20 cellular contexts compared by ENCODE assay signal in genomic region chr5:151622367-151623097, GRCh38. TPM values are rescaled to one million over a fixed set of nuclear protein-coding genes. Genes with fewer than 3 reads are reported as not detected.
A peak's percentile ranks its signal among the peaks of the same experiment; 100 is the strongest.
DNase-seq lines count a peak whose midpoint lies in the region; ATAC-seq, FAIRE-seq and TF ChIP-seq lines count a peak whose summit lies in the region.
"Had no signal": no experiment of that assay in that cellular context is flagged by ENCODE, and none has a peak within 500 bp of the region (broad histone marks: within the 10 kb centered on the region; RNA-seq: fewer than 3 reads in every experiment).

No MANE protein-coding gene starts in this region.

- peaks cover 14% of the 10 kb centered on the region for H3K4me1 Mint-ChIP-seq in astrocyte (ENCODE audit: low read depth, unreplicated experiment)
- H3K4me1 Mint-ChIP-seq in chondrocyte (ENCODE audit: low read depth) = peaks cover 70% of the 10 kb centered on the region
- H3K4me1 Mint-ChIP-seq: activated CD4-positive, alpha-beta memory T cell treated with anti-CD3 and anti-CD28 coated beads, Interleukin-2, amount 10 ng/mL, durations not matched to agents 7 days and 5 days had no signal

- H3K23ac ChIP-seq in mesenchymal stem cell (ENCODE audit: low read length in 2 of 2) = no peak overlapping the region

- peaks cover 3% of the 10 kb centered on the region for H3K9me3 ChIP-seq in astrocyte (ENCODE audit: insufficient read depth, low read depth, low read length)
- no peaks in the 10 kb centered on the region for H3K9me3 ChIP-seq in mesenchymal stem cell (ENCODE audit: control insufficient read depth, low read length)
- H3K9me3 ChIP-seq: left lung, ovary, Peyer's patch, tibial nerve had no signal

- H3K36me3 ChIP-seq in astrocyte (ENCODE audit: insufficient read depth, low read length) (no peaks in the 10 kb centered on the region), mesenchymal stem cell (ENCODE audit: control insufficient read depth in 1 of 2, insufficient read depth in 2 of 2, low read depth in 1 of 2, low read length in 2 of 2) (no peaks in the 10 kb centered on the region)
- H3K36me3 ChIP-seq: BLaER1 treated with 17β-estradiol and CSF1 and Interleukin-3, amounts not matched to agents 10 nM and 100 nM; left lung; ovary; Peyer's patch; tibial nerve had no signal

- H3K36me3 Mint-ChIP-seq in astrocyte (ENCODE audit: low read depth, unreplicated experiment) = no peaks in the 10 kb centered on the region
- H3K36me3 Mint-ChIP-seq in chondrocyte (ENCODE audit: low read depth) = no peaks in the 10 kb centered on the region

- no peak overlapping the region for H2AFZ ChIP-seq in astrocyte (ENCODE audit: low read depth, low read length)
- no peak overlapping the region for H2AFZ ChIP-seq in mesenchymal stem cell (ENCODE audit: low read depth, low read length)

- no peak overlapping the region for H4K8ac ChIP-seq in mesenchymal stem cell (ENCODE audit: low read length)

- H3K27me3 ChIP-seq in astrocyte (ENCODE audit: insufficient read depth, low read length) = peaks cover 4% of the 10 kb centered on the region
- peaks cover 0 to 45% of the 10 kb centered on the region in 2 experiments for H3K27me3 ChIP-seq in mesenchymal stem cell (ENCODE audit: control insufficient read depth in 1 of 2, insufficient read depth in 1 of 2, low read length in 2 of 2)
- H3K27me3 ChIP-seq: BLaER1 treated with 17β-estradiol and CSF1 and Interleukin-3, amounts not matched to agents 10 nM and 100 nM; ovary; Peyer's patch; tibial nerve had no signal

- in situ Hi-C loops in G401 (cut with HindIII; ENCODE audit: low sequenced_read_pairs) = no loop called here

- H2BK12ac ChIP-seq in mesenchymal stem cell (ENCODE audit: low read length in 2 of 2) = no peak overlapping the region

- H4K20me1 ChIP-seq in astrocyte (ENCODE audit: insufficient read depth, low read length) = no peaks in the 10 kb centered on the region
- H4K20me1 ChIP-seq: BLaER1 treated with 17β-estradiol and CSF1 and Interleukin-3, amounts not matched to agents 10 nM and 100 nM had no signal

- POLR2A ChIA-PET in HEK293T (lab: Yijun Ruan, JAX) = no interaction called here

- no peak overlapping the region for H3K4ac ChIP-seq in mesenchymal stem cell (ENCODE audit: low read depth in 1 of 2, low read length in 2 of 2)

- CTCF ChIA-PET in HEK293T (lab: Yijun Ruan, JAX) = interaction anchor here (0.6 kb wide), 1 partner anchor 99 kb away, joined by 3 read pairs; no protein-coding TSS in a partner anchor

- no peaks in the 10 kb centered on the region for H3K79me1 ChIP-seq in mesenchymal stem cell (replicated peaks; ENCODE audit: low read length, poor library complexity, severe bottlenecking)

- DNase-seq in G401 (ENCODE audit: low spot score) (peak; percentile 50), NCI-H1436 treated with DMSO at 0.1 percent for 48 hours (lab: John Stamatoyannopoulos, UW) (peak; percentile 66), astrocyte (ENCODE audit: low read depth) (peak; percentile 4), mesenchymal stem cell (no peak), chondrocyte (ENCODE audit: low spot score) (no peak), HEK293T (ENCODE audit: extremely low spot score) (no peak)
- DNase-seq: activated CD4-positive, alpha-beta memory T cell treated with anti-CD3 and anti-CD28 coated beads, Interleukin-2, amount 10 ng/mL, durations not matched to agents 7 days and 5 days; activated T-cell treated with anti-CD3 and anti-CD28 coated beads, Interleukin-2, amount 50 U/mL, for 72 hours; central memory CD4-positive, alpha-beta T cell; effector memory CD4-positive, alpha-beta T cell; left lung; NCI-H1048; ovary; Peyer's patch; SW 1271 had no signal

- H3K4me1 ChIP-seq in astrocyte (ENCODE audit: insufficient read depth, low read length) = peaks cover 10% of the 10 kb centered on the region
- peaks cover 16% of the 10 kb centered on the region for H3K4me1 ChIP-seq in mesenchymal stem cell (ENCODE audit: control insufficient read depth, insufficient read depth, low read depth, low read length)
- H3K4me1 ChIP-seq: left lung, Peyer's patch had no signal

- H3K9ac ChIP-seq in astrocyte (ENCODE audit: low read length) = no peak overlapping the region
- H3K9ac ChIP-seq in mesenchymal stem cell (ENCODE audit: low read length) = no peak overlapping the region
- H3K9ac ChIP-seq: BLaER1 treated with 17β-estradiol and CSF1 and Interleukin-3, amounts not matched to agents 10 nM and 100 nM had no signal

- peak overlapping the region in 1 of 2 experiments; percentile 16 for H3K14ac ChIP-seq in mesenchymal stem cell (ENCODE audit: low read length in 2 of 2)

- H2BK120ac ChIP-seq in mesenchymal stem cell (ENCODE audit: low read depth, low read length) = no peak overlapping the region

- H3K4me2 ChIP-seq in astrocyte (ENCODE audit: low read length) = no peak overlapping the region
- H3K4me2 ChIP-seq in mesenchymal stem cell (ENCODE audit: low read length, poor library complexity, severe bottlenecking) = no peak overlapping the region
- H3K4me2 ChIP-seq: smooth muscle cell had no signal

- no peaks in the 10 kb centered on the region for H3K9me3 Mint-ChIP-seq in astrocyte (ENCODE audit: unreplicated experiment)
- H3K9me3 Mint-ChIP-seq in chondrocyte (ENCODE audit: low read depth) = peaks cover 3% of the 10 kb centered on the region
- H3K9me3 Mint-ChIP-seq: activated CD4-positive, alpha-beta memory T cell treated with anti-CD3 and anti-CD28 coated beads, Interleukin-2, amount 10 ng/mL, durations not matched to agents 7 days and 5 days; activated T-cell treated with anti-CD3 and anti-CD28 coated beads, Interleukin-2, amount 50 U/mL, for 72 hours had no signal

- no peak for TF ChIP-seq CTCF in astrocyte (IDR thresholded peaks at IDR 0.05; ENCODE audit: insufficient read depth, low read depth, low read length)
- TF ChIP-seq CTCF in chondrocyte (IDR thresholded peaks at IDR 0.05) = no peak

- FAIRE-seq in astrocyte (lab: Jason Lieb, UNC) = no peak

- H2BK5ac ChIP-seq in mesenchymal stem cell (ENCODE audit: low read depth, low read length, poor library complexity, severe bottlenecking) = no peak overlapping the region

- H2BK15ac ChIP-seq in mesenchymal stem cell (ENCODE audit: low read depth, poor library complexity, severe bottlenecking) = no peak overlapping the region

- H3K27ac Mint-ChIP-seq in astrocyte (ENCODE audit: unreplicated experiment) (no peak overlapping the region), chondrocyte (ENCODE audit: unreplicated experiment) (no peak overlapping the region)
- H3K27ac Mint-ChIP-seq: activated CD4-positive, alpha-beta memory T cell treated with anti-CD3 and anti-CD28 coated beads, Interleukin-2, amount 10 ng/mL, durations not matched to agents 7 days and 5 days; activated T-cell treated with anti-CD3 and anti-CD28 coated beads, Interleukin-2, amount 50 U/mL, for 72 hours had no signal

- no peaks in the 10 kb centered on the region for H3K79me2 ChIP-seq in astrocyte (ENCODE audit: insufficient read depth, low read length)

- peaks cover 19% of the 10 kb centered on the region for H3K27me3 Mint-ChIP-seq in astrocyte (ENCODE audit: low read depth, unreplicated experiment)
- H3K27me3 Mint-ChIP-seq in chondrocyte (ENCODE audit: low read depth) = no peaks in the 10 kb centered on the region

- 83% methylated on average over 12 of the region's 12 CpGs for WGBS in mesenchymal stem cell

- H3K4me3 Mint-ChIP-seq in astrocyte (ENCODE audit: unreplicated experiment) (no peak overlapping the region), chondrocyte (ENCODE audit: unreplicated experiment) (no peak overlapping the region)
- H3K4me3 Mint-ChIP-seq: activated CD4-positive, alpha-beta memory T cell treated with anti-CD3 and anti-CD28 coated beads, Interleukin-2, amount 10 ng/mL, durations not matched to agents 7 days and 5 days; activated T-cell treated with anti-CD3 and anti-CD28 coated beads, Interleukin-2, amount 50 U/mL, for 72 hours had no signal

- H3K18ac ChIP-seq in mesenchymal stem cell (ENCODE audit: low read depth in 1 of 2, low read length in 2 of 2) = no peak overlapping the region

- H3K27ac ChIP-seq in astrocyte (ENCODE audit: low read depth, low read length) (no peak overlapping the region), mesenchymal stem cell (ENCODE audit: low read length, poor library complexity, severe bottlenecking) (no peak overlapping the region)
- H3K27ac ChIP-seq: BLaER1 treated with 17β-estradiol and CSF1 and Interleukin-3, amounts not matched to agents 10 nM and 100 nM; HL-60; left lung; ovary; Peyer's patch; tibial nerve had no signal

- no peak overlapping the region for H4K91ac ChIP-seq in mesenchymal stem cell (ENCODE audit: low read length)

- H2AK5ac ChIP-seq in mesenchymal stem cell (ENCODE audit: low read length, severe bottlenecking) = peak overlapping the region; percentile 47

- no peak for ATAC-seq in GM19467 (IDR thresholded peaks at IDR 0.05; ENCODE audit: unreplicated experiment)
- ATAC-seq: activated T-cell treated with anti-CD3 and anti-CD28 coated beads, Interleukin-2, amount 50 U/mL, for 72 hours; left lung had no signal

- no peak overlapping the region for H3K4me3 ChIP-seq in astrocyte (ENCODE audit: insufficient read depth, low read depth, low read length)
- H3K4me3 ChIP-seq in mesenchymal stem cell (ENCODE audit: insufficient read depth in 1 of 2, low read depth in 1 of 2, low read length in 2 of 2) = no peak overlapping the region
- H3K4me3 ChIP-seq: BLaER1 treated with 17β-estradiol and CSF1 and Interleukin-3, amounts not matched to agents 10 nM and 100 nM; left lung; ovary; Peyer's patch; smooth muscle cell; tibial nerve had no signal

TF ChIP-seq in HEK293T, 16 proteins besides CTCF, POLR2A, EP300 and RAD21 (continues in another document):
- TF ChIP-seq HDGF (IDR thresholded peaks at IDR 0.05; ENCODE audit: borderline replicate concordance) = no peak
- no peak for TF ChIP-seq FOXK2 (IDR thresholded peaks at IDR 0.05)
- no peak for TF ChIP-seq CTBP1 (IDR thresholded peaks at IDR 0.05; ENCODE audit: borderline replicate concordance)
- TF ChIP-seq ELF4 (IDR thresholded peaks at IDR 0.05) = no peak
- no peak for TF ChIP-seq LEF1 (IDR thresholded peaks at IDR 0.05; ENCODE audit: borderline replicate concordance)
- no peak for TF ChIP-seq TARDBP (IDR thresholded peaks at IDR 0.05)
- no peak for TF ChIP-seq ARNT (IDR thresholded peaks at IDR 0.05)
- no peak for TF ChIP-seq FOXA1 (IDR thresholded peaks at IDR 0.05)
- no peak for TF ChIP-seq FOXM1 (IDR thresholded peaks at IDR 0.05; ENCODE audit: borderline replicate concordance)
- TF ChIP-seq SP1 (IDR thresholded peaks at IDR 0.05) = no peak
- no peak for TF ChIP-seq SUZ12 (IDR thresholded peaks at IDR 0.05)

RNA-seq across cellular contexts. Expression of gene FAT2, which starts 31.4 kb away (rescaled TPM):
- total RNA-seq in G401 (2014; rRNA removed; shearing (Covaris generic)) = not detected in 2 replicates
- total RNA-seq in astrocyte (0.07 and 0.14 TPM in 2 replicates), chondrocyte (2.2 to 20.9 TPM (median 2.3 TPM) in 3 replicates)
- polyA plus RNA-seq in mesenchymal stem cell (2013, experiment 1 of 2) = not detected
- not detected for polyA plus RNA-seq in mesenchymal stem cell (2013, experiment 2 of 2)
- total RNA-seq: activated CD4-positive, alpha-beta memory T cell treated with anti-CD3 and anti-CD28 coated beads, Interleukin-2, amount 10 ng/mL, durations not matched to agents 7 days and 5 days; activated T-cell treated with anti-CD3 and anti-CD28 coated beads, Interleukin-2, amount 50 U/mL, for 72 hours had no signal

Comparison
In these comparisons a context has a peak if more than half of its experiments do, and no peak if none do; other contexts are left out.
1. DNase-seq: peak in G401 (single experiment), NCI-H1436 treated with DMSO at 0.1 percent for 48 hours (single experiment) and astrocyte (single experiment); none in mesenchymal stem cell (single experiment), chondrocyte (single experiment) and HEK293T (single experiment).